Comparison of ENCODE assay signal across 23 cellular contexts in the genomic region with DNA sequence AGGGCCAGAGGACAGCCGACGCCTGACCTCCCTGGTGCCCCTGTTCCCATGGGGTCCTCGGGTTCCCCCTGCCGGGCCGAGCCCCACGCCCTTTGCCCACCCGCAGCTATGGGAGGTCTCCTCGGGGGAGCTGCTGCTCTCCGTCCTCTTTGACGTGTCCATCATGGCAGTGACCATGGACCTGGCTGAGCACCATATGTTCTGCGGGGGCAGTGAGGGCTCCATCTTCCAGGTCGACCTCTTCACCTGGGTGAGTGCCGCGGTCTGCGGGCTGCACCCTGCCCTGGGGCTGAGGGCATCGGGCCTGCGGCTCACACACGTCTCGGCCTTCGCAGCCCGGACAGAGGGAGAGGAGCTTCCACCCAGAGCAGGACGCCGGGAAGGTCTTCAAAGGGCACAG. TPM values are rescaled to one million over a fixed set of nuclear protein-coding genes. Genes with fewer than 3 reads are reported as not detected.
DNase-seq lines count a peak whose midpoint lies in the region; ATAC-seq and TF ChIP-seq lines count a peak whose summit lies in the region.
"Had no signal": no experiment of that assay in that cellular context is flagged by ENCODE, and none has a peak within 500 bp of the region (broad histone marks: within the 10 kb centered on the region; RNA-seq: fewer than 3 reads in every experiment).

No MANE protein-coding gene starts in this region.

- H3K4me1 Mint-ChIP-seq in stimulated activated memory B cell treated with anti-CD40 and anti-IgM and Interleukin-4, amounts not matched to agents 10 μg/mL and 1 μg/mL and 100 μg/mL, for 72 hours, result peaks cover 2% of the 10 kb centered on the region

- no peak for ATAC-seq in right cardiac atrium
- no peak for ATAC-seq in Right ventricle myocardium superior (ENCODE audit: poor library complexity)
- ATAC-seq in stimulated activated memory B cell treated with anti-CD40 and anti-IgM and Interleukin-4, amounts not matched to agents 10 μg/mL and 1 μg/mL and 100 μg/mL, for 72 hours, result no peak
- ATAC-seq in GM18870 (IDR thresholded peaks at IDR 0.05; ENCODE audit: unreplicated experiment), result no peak
- no peak for ATAC-seq in GM18519 (IDR thresholded peaks at IDR 0.05; ENCODE audit: low FRiP score, unreplicated experiment)

- H3K27ac ChIP-seq in right cardiac atrium (ENCODE audit: low read length) (no peak overlapping the region), adrenal gland (peak overlapping the region; percentile 39 to 91 (median 79))
- H3K27ac ChIP-seq: BLaER1, GM23248, HL-60 had no signal

- DNase-seq in right cardiac atrium (peak in 2 of 3 donors; percentile 50 to 59), Right ventricle myocardium superior (no peak), adrenal gland (peak in 1 of 7 donors; percentile 49)
- DNase-seq: GF-D8, KG1, MV-4-11, NCI-H1417, NCI-H187, NCI-H2227 treated with DMSO at 0.1 percent for 48 hours, NCI-H510A treated with DMSO at 0.1 percent for 48 hours, NCI-H774, SHP77 treated with DMSO at 0.1 percent for 48 hours had no signal

- TF ChIP-seq CTCF in adrenal gland (IDR thresholded peaks at IDR 0.05), result no peak

- no peaks in the 10 kb centered on the region for H3K9me3 Mint-ChIP-seq in stimulated activated memory B cell treated with anti-CD40 and anti-IgM and Interleukin-4, amounts not matched to agents 10 μg/mL and 1 μg/mL and 100 μg/mL, for 72 hours
- H3K9me3 Mint-ChIP-seq: CD8-positive, alpha-beta T cell had no signal

- peaks cover 51% of the 10 kb centered on the region for H3K36me3 Mint-ChIP-seq in stimulated activated memory B cell treated with anti-CD40 and anti-IgM and Interleukin-4, amounts not matched to agents 10 μg/mL and 1 μg/mL and 100 μg/mL, for 72 hours

- H3K4me3 ChIP-seq in right cardiac atrium (ENCODE audit: low read length) (no peak overlapping the region), adrenal gland (peak overlapping the region in 1 of 4 donors; percentile 46)
- H3K4me3 ChIP-seq: BLaER1, GM23248, HAP-1 had no signal

- H3K4me1 ChIP-seq in right cardiac atrium (ENCODE audit: control insufficient read depth, insufficient read depth, low read length) (no peaks in the 10 kb centered on the region), adrenal gland (replicated peaks in 1 of 2) (peaks cover 15 to 25% of the 10 kb centered on the region in 2 donors)
- H3K4me1 ChIP-seq: HAP-1 had no signal

- intact Hi-C loops in right cardiac atrium (cut with DNase I) (no loop called here), Right ventricle myocardium superior (cut with DNase I) (no loop called here), adrenal gland (cut with DNase I) (loop anchor here in 1 of 2 donors (10.0 kb wide), 1 partner anchor 216 kb away; no protein-coding TSS in a partner anchor)

- H3K9me3 ChIP-seq in right cardiac atrium (ENCODE audit: control insufficient read depth, low read length), result no peaks in the 10 kb centered on the region
- H3K9me3 ChIP-seq in adrenal gland (replicated peaks in 1 of 3), result no peaks in the 10 kb centered on the region
- H3K9me3 ChIP-seq: BLaER1, HAP-1, SK-N-SH had no signal

- H3K27ac Mint-ChIP-seq in stimulated activated memory B cell treated with anti-CD40 and anti-IgM and Interleukin-4, amounts not matched to agents 10 μg/mL and 1 μg/mL and 100 μg/mL, for 72 hours, result peak overlapping the region; percentile 17
- H3K27ac Mint-ChIP-seq: CD8-positive, alpha-beta T cell had no signal

- 93% methylated on average over 23 of the region's 23 CpGs for WGBS in right cardiac atrium
- WGBS in adrenal gland, 4 donors, result 46 to 81% (median 67%) methylated on average over 1 to 23 of the region's 23 CpGs

- TF ChIP-seq POLR2A in adrenal gland (IDR thresholded peaks at IDR 0.05), result no peak

- H3K27me3 ChIP-seq in right cardiac atrium (ENCODE audit: control insufficient read depth, insufficient read depth) (no peaks in the 10 kb centered on the region), adrenal gland (peaks cover 6% of the 10 kb centered on the region)

- H3K36me3 ChIP-seq in adrenal gland (replicated peaks in 1 of 2), result peaks cover 0 to 18% of the 10 kb centered on the region in 2 donors

- no peaks in the 10 kb centered on the region for H3K27me3 Mint-ChIP-seq in stimulated activated memory B cell treated with anti-CD40 and anti-IgM and Interleukin-4, amounts not matched to agents 10 μg/mL and 1 μg/mL and 100 μg/mL, for 72 hours

- H3K4me3 Mint-ChIP-seq in stimulated activated memory B cell treated with anti-CD40 and anti-IgM and Interleukin-4, amounts not matched to agents 10 μg/mL and 1 μg/mL and 100 μg/mL, for 72 hours, result no peak overlapping the region
- H3K4me3 Mint-ChIP-seq: CD8-positive, alpha-beta T cell had no signal

RNA-seq across cellular contexts. Expression of a gene that starts 6.6 kb away (rescaled TPM):
- total RNA-seq in right cardiac atrium (10 to 100 TPM; 12.2 to 24.0 (median 15.8) TPM), Right ventricle myocardium superior (18.6 TPM), adrenal gland (10 to 100 TPM; 24.2 to 78.7 (median 53.8) TPM)
- polyA plus RNA-seq in right cardiac atrium (22.5 TPM), adrenal gland (100 to 1,000 TPM in 1 of 3 donors, 10 to 100 TPM in 1, 1 to 10 TPM in 1; 5.4 to 140 (median 98.6) TPM)

RNA-seq across cellular contexts. Expression of a gene that starts 9.5 kb away (rescaled TPM):
- total RNA-seq in right cardiac atrium (under 1 TPM in 1 of 4 donors, not detected in 3; 0.06 TPM), Right ventricle myocardium superior (not detected), adrenal gland (under 1 TPM in 3 of 8 donors, not detected in 5; 0.08 to 0.18 (median 0.14) TPM)
- polyA plus RNA-seq in right cardiac atrium (not detected), adrenal gland (under 1 TPM in 1 of 3 donors, not detected in 2; 0.24 TPM)
- total RNA-seq: Calu3, HT1080 had no signal
- polyA plus RNA-seq: GM23248 had no signal

RNA-seq across cellular contexts. Expression of a gene that starts 30.2 kb away (rescaled TPM):
- 100 to 1,000 TPM; 127 to 161 (median 143) TPM for total RNA-seq in right cardiac atrium
- 164 TPM for polyA plus RNA-seq in right cardiac atrium
- total RNA-seq in Right ventricle myocardium superior, result 109 TPM
- total RNA-seq in adrenal gland, result 100 to 1,000 TPM; 126 to 308 (median 202) TPM
- 100 to 1,000 TPM in 2 of 3 donors, 10 to 100 TPM in 1; 79.4 to 743 (median 370) TPM for polyA plus RNA-seq in adrenal gland

RNA-seq across cellular contexts. Expression of a gene that starts 30.6 kb away (rescaled TPM):
- total RNA-seq in right cardiac atrium (not detected), Right ventricle myocardium superior (not detected), adrenal gland (not detected)
- polyA plus RNA-seq in right cardiac atrium (not detected), adrenal gland (not detected)
- total RNA-seq: Calu3; CD8-positive, alpha-beta T cell; GM23248; HT1080 had no signal
- polyA plus RNA-seq: GM23248, SK-N-SH had no signal

RNA-seq across cellular contexts. Expression of a gene that starts 35.7 kb away (rescaled TPM):
- total RNA-seq in right cardiac atrium, result 10 to 100 TPM; 57.4 to 75.9 (median 63.8) TPM
- 52.1 TPM for polyA plus RNA-seq in right cardiac atrium
- total RNA-seq in Right ventricle myocardium superior, result 69.8 TPM
- total RNA-seq in adrenal gland, result 10 to 100 TPM; 24.2 to 64.9 (median 42.7) TPM
- polyA plus RNA-seq in adrenal gland, result 10 to 100 TPM; 11.2 to 60.8 (median 52.5) TPM
